ENCODE assay signal across 1 cellular context in genomic region chr18:58862404-58862803, GRCh38.
TF ChIP-seq lines count a peak whose summit lies in the region.

No MANE protein-coding gene starts in this region.

TF ChIP-seq in SK-N-SH treated with all-trans-retinoic acid at 6 μM for 48 hours, 23 proteins besides CTCF, POLR2A, EP300 and RAD21 (continued from another document):
- no peak for TF ChIP-seq TOX (CRISPR knock-in tag; IDR thresholded peaks at IDR 0.05; ENCODE audit: borderline replicate concordance)
- no peak for TF ChIP-seq ZNF8 (CRISPR knock-in tag; IDR thresholded peaks at IDR 0.05)
- no peak for TF ChIP-seq TCF4 (CRISPR knock-in tag; IDR thresholded peaks at IDR 0.05; ENCODE audit: borderline replicate concordance)
